ENCODE assay signal across 26 cellular contexts in the genomic region with DNA sequence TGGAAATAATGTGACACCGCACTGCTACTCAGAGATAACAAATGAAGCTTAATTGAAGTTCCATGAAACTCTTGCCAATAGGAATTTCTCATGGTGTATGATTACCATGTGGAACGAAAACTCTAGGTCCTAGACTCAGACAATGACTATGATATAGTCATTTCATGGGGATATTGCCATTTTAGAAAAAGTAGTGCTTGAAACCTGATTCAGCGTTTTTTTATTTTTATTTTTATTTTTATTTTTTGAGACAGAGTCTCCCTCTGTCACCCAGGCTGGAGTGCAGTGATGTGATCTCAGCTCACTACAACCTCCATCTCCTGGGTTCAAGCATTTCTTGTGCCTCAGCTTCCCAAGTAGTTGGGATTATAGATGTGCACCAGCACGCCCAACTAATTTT.
"Had no signal": no experiment of that assay in that cellular context is flagged by ENCODE, and none has a peak within 500 bp of the region (broad histone marks: within the 10 kb centered on the region; RNA-seq: fewer than 3 reads in every experiment).

No MANE protein-coding gene starts in this region.

- DNase-seq: stimulated activated CD4-positive, alpha-beta T cell treated with anti-CD3 and anti-CD28 coated beads, Interleukin-2, amount 100 ng/mL, for 48 hours; stimulated activated CD4-positive, alpha-beta T cell treated with anti-CD3 and anti-CD28 coated beads, Interleukin-4, amount 100 ng/mL, for 1 hour; stimulated activated CD4-positive, alpha-beta T cell treated with anti-CD3 and anti-CD28 coated beads, Interleukin-4, amount 100 ng/mL, for 24 hours; stimulated activated CD4-positive, alpha-beta T cell treated with anti-CD3 and anti-CD28 coated beads, Interleukin-4, amount 100 ng/mL, for 4 hours; stimulated activated CD8-positive, alpha-beta memory T cell treated with anti-CD3 and anti-CD28 coated beads, Interleukin-4, amount 100 ng/mL, for 48 hours; stimulated activated naive B cell treated with anti-CD40 and anti-IgM and Interleukin-4, amounts not matched to agents 10 μg/mL and 1 μg/mL and 100 μg/mL, for 72 hours; stimulated activated naive CD4-positive, alpha-beta T cell; stimulated activated naive CD4-positive, alpha-beta T cell treated with Interleukin-2 at 50 U/mL for 16 hours; stimulated activated naive CD8-positive, alpha-beta T cell treated with anti-CD3 and anti-CD28 coated beads, Interleukin-15, amount 100 ng/mL, for 72 hours; stimulated activated naive CD8-positive, alpha-beta T cell treated with anti-CD3 and anti-CD28 coated beads, Interleukin-15, Interleukin-2, amounts not matched to agents 100 U/mL and 50 U/mL, for 24 hours; stomach; substantia nigra; testis; thyroid gland; tibial artery; transverse colon; trophoblast cell; upper lobe of left lung; upper lobe of right lung; uterus had no signal

- H3K27ac ChIP-seq: stomach, suprapubic skin, testis, thoracic aorta, thyroid gland, tibial artery, tibial nerve, transverse colon, upper lobe of left lung, upper lobe of right lung, uterus, vagina had no signal

- FAIRE-seq: urothelium cell line had no signal

- H3K9me3 ChIP-seq: stomach, suprapubic skin, testis, thoracic aorta, thyroid gland, tibial artery, tibial nerve, transverse colon, upper lobe of left lung, upper lobe of right lung, uterus, vagina had no signal

- H3K4me3 ChIP-seq: stomach, suprapubic skin, testis, thoracic aorta, thyroid gland, tibial artery, tibial nerve, transverse colon, upper lobe of left lung, upper lobe of right lung, uterus, vagina had no signal

- H3K4me1 ChIP-seq: suprapubic skin, testis, thyroid gland, tibial artery, tibial nerve, transverse colon, upper lobe of right lung, uterus, vagina had no signal

- ATAC-seq: stimulated activated memory B cell treated with anti-CD40 and anti-IgM and Interleukin-4, amounts not matched to agents 10 μg/mL and 1 μg/mL and 100 μg/mL, for 72 hours; upper lobe of right lung had no signal

- H3K36me3 ChIP-seq: stomach, suprapubic skin, thoracic aorta, thyroid gland, tibial artery, tibial nerve, transverse colon, upper lobe of left lung, upper lobe of right lung, uterus, vagina had no signal

- H3K27me3 ChIP-seq: stomach, suprapubic skin, testis, thyroid gland, tibial artery, tibial nerve, transverse colon, upper lobe of left lung, upper lobe of right lung, uterus, vagina had no signal
